1 cellular context compared by ENCODE assay signal in the genomic region with DNA sequence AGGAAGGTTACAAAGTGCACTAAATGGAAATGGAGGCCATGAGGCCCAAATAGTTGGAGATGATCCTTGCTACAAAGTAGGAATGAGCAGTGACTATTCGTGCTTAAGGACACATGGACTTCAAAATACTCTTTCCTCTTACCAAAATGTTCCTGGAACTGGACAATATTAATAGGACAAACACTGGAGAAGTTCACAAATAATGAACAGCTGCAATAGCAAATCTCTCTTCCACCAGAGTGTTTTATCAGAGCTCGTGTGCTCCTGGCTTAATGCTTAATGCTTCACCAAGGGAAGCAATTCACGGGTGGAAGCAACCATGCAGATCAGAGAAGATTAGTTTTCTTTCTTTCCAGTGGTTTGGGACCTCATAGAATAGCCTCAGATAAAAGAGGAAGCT.
TF ChIP-seq lines count a peak whose summit lies in the region.

No MANE protein-coding gene starts in this region.

TF ChIP-seq in IMR-90, 13 proteins besides CTCF, POLR2A, EP300 and RAD21 (continued from another document):
- TF ChIP-seq, protein P1, sequence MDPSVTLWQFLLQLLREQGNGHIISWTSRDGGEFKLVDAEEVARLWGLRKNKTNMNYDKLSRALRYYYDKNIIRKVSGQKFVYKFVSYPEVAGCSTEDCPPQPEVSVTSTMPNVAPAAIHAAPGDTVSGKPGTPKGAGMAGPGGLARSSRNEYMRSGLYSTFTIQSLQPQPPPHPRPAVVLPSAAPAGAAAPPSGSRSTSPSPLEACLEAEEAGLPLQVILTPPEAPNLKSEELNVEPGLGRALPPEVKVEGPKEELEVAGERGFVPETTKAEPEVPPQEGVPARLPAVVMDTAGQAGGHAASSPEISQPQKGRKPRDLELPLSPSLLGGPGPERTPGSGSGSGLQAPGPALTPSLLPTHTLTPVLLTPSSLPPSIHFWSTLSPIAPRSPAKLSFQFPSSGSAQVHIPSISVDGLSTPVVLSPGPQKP (IDR thresholded peaks at IDR 0.05; ENCODE audit: borderline replicate concordance, low read depth, low read length), result no peak
- no peak for TF ChIP-seq MAZ (IDR thresholded peaks at IDR 0.05; ENCODE audit: borderline replicate concordance, low read depth, low read length)
- TF ChIP-seq MAFK (IDR thresholded peaks at IDR 0.05; ENCODE audit: low read depth, low read length), result no peak
- TF ChIP-seq CHD1 (IDR thresholded peaks at IDR 0.05; ENCODE audit: low read depth, low read length), result no peak
- no peak for TF ChIP-seq MXI1 (IDR thresholded peaks at IDR 0.05; ENCODE audit: borderline replicate concordance, low read depth, low read length)
- TF ChIP-seq RFX5 (IDR thresholded peaks at IDR 0.05; ENCODE audit: low read depth, low read length), result no peak
